In genomic region chr5:147410496-147411395, GRCh38 we compare ENCODE assay signal across 17 cellular contexts.
DNase-seq lines count a peak whose midpoint lies in the region; ATAC-seq and TF ChIP-seq lines count a peak whose summit lies in the region.
"Had no signal": no experiment of that assay in that cellular context is flagged by ENCODE, and none has a peak within 500 bp of the region (broad histone marks: within the 10 kb centered on the region; RNA-seq: fewer than 3 reads in every experiment).

No MANE protein-coding gene starts in this region.

- no TSS peak for BruUV-seq in IMR-90 (replicated peaks; lab: Mats Ljungman, UMichigan)

- H2AK9ac ChIP-seq in IMR-90 (replicated peaks; ENCODE audit: low read depth, low read length, poor library complexity) = no peak overlapping the region

- POLR2A ChIA-PET in IMR-90 (lab: Charles Lee; ENCODE audit: unreplicated experiment) = no interaction called here

- H3K4me1 ChIP-seq in IMR-90 (ENCODE audit: control insufficient read depth, insufficient read depth, low read length) = peaks cover 7% of the 10 kb centered on the region
- H3K4me1 ChIP-seq in esophagus (ENCODE audit: control insufficient read depth in 2 of 2, insufficient read depth in 2 of 2, low read length in 1 of 2) = no peaks in the 10 kb centered on the region
- peaks cover 13% of the 10 kb centered on the region for H3K4me1 ChIP-seq in smooth muscle cell (ENCODE audit: low read depth)

- peak overlapping the region; percentile 5; the same call in 1 of the 2 replicates for H2AK5ac ChIP-seq in IMR-90 (ENCODE audit: low read depth, low read length)

- peak overlapping the region; percentile 34; the same call in 1 of the 2 replicates for H3K27ac ChIP-seq in IMR-90 (ENCODE audit: insufficient read depth, low read length)
- peak overlapping the region; percentile 25 to 41 for H3K27ac ChIP-seq in esophagus (ENCODE audit: low read depth in 2 of 2, low read length in 1 of 2)
- H3K27ac ChIP-seq in smooth muscle cell (ENCODE audit: low read depth) = peak overlapping the region; percentile 50

- no peak for TF ChIP-seq POLR2A in IMR-90 (IDR thresholded peaks at IDR 0.05; ENCODE audit: low read depth, low read length)

- peaks cover 10% of the 10 kb centered on the region for H3K4me1 Mint-ChIP-seq in mesothelial cell of epicardium

- H3K23ac ChIP-seq in IMR-90 (ENCODE audit: low read depth, low read length) = no peak overlapping the region

- no peak overlapping the region for H4K91ac ChIP-seq in IMR-90 (ENCODE audit: insufficient read depth, low read depth, low read length)

- H2BK120ac ChIP-seq in IMR-90 (ENCODE audit: low read depth, low read length) = no peak overlapping the region

- H3K9ac ChIP-seq in IMR-90 (ENCODE audit: low read depth, low read length) (no peak overlapping the region), smooth muscle cell (ENCODE audit: low read depth) (no peak overlapping the region)

- H4K20me1 ChIP-seq in IMR-90 (ENCODE audit: insufficient read depth, low read length) (no peaks in the 10 kb centered on the region), smooth muscle cell (ENCODE audit: low read depth) (no peaks in the 10 kb centered on the region)

- no peak for TF ChIP-seq RAD21 in IMR-90 (IDR thresholded peaks at IDR 0.05; ENCODE audit: low read length)

- H2BK15ac ChIP-seq in IMR-90 (ENCODE audit: low read depth, low read length) = no peak overlapping the region

- H3K9me3 ChIP-seq in IMR-90 (ENCODE audit: control insufficient read depth, insufficient read depth, low read length) = no peaks in the 10 kb centered on the region
- no peaks in the 10 kb centered on the region for H3K9me3 ChIP-seq in esophagus (ENCODE audit: control insufficient read depth in 2 of 2, insufficient read depth in 1 of 2, low read depth in 1 of 2, low read length in 1 of 2)
- H3K9me3 ChIP-seq in smooth muscle cell (replicated peaks; ENCODE audit: low read depth) = no peaks in the 10 kb centered on the region

- intact Hi-C loops in IMR-90 (cut with micrococcal nuclease) = no loop called here
- intact Hi-C loops in posterior cingulate gyrus (cut with DNase I) = no loop called here

- dilution Hi-C loops in IMR-90 (cut with HindIII; ENCODE audit: low sequenced_read_pairs, unreplicated experiment) = no loop called here

- peaks cover 14% of the 10 kb centered on the region for H3F3A ChIP-seq in smooth muscle cell (ENCODE audit: low read depth)

- H3K36me3 Mint-ChIP-seq in mesothelial cell of epicardium = peaks cover 64% of the 10 kb centered on the region

- peaks cover 0 to 13% of the 10 kb centered on the region in 2 experiments; a peak in 2 of 4 replicates for H3K79me1 ChIP-seq in IMR-90 (ENCODE audit: low read depth in 1 of 2, low read length in 2 of 2)

- H3K9me3 Mint-ChIP-seq in mesothelial cell of epicardium = no peaks in the 10 kb centered on the region
- H3K9me3 Mint-ChIP-seq: T-helper 1 cell treated with Interleukin-12 subunit alpha and Interleukin-12 subunit beta and Interleukin-4 antibody, amounts not matched to agents 30 μg/mL and 1 μg/mL, for 36 hours had no signal

- H3K27ac Mint-ChIP-seq in mesothelial cell of epicardium = peak overlapping the region; percentile 23
- H3K27ac Mint-ChIP-seq: T-helper 1 cell treated with Interleukin-12 subunit alpha and Interleukin-12 subunit beta and Interleukin-4 antibody, amounts not matched to agents 30 μg/mL and 1 μg/mL, for 36 hours had no signal

- DNase-seq in IMR-90 (no peak), mesothelial cell of epicardium (ENCODE audit: low spot score in 2 of 2, unreplicated experiment in 2 of 2) (no peak), smooth muscle cell (lab: John Stamatoyannopoulos, UW; ENCODE audit: unreplicated experiment) (no peak), anterior cingulate cortex (lab: John Stamatoyannopoulos, UW) (no peak), posterior cingulate gyrus (no peak), NCI-H187 treated with DMSO at 0.1 percent for 48 hours (lab: John Stamatoyannopoulos, UW) (no peak), activated gamma-delta T cell treated with Interleukin-2 at 50 U/mL for 16 hours (no peak)
- DNase-seq: activated CD4-positive, CD25-positive, alpha-beta regulatory T cell treated with anti-CD3 and anti-CD28 coated beads, Interleukin-2, amount 50 U/mL, for 72 hours; activated naive CD4-positive, alpha-beta T cell; effector CD4-positive, alpha-beta T cell; foreskin fibroblast; mammary epithelial cell; NCI-H2081; NCI-H748 treated with DMSO at 0.1 percent for 48 hours; nucleus accumbens had no signal

- H3K36me3 ChIP-seq in IMR-90 (ENCODE audit: control insufficient read depth, insufficient read depth, low read length) = peaks cover 11% of the 10 kb centered on the region
- peaks cover 3 to 6% of the 10 kb centered on the region in 2 donors for H3K36me3 ChIP-seq in esophagus (ENCODE audit: control insufficient read depth in 2 of 2, insufficient read depth in 2 of 2, low read length in 1 of 2)
- H3K36me3 ChIP-seq in smooth muscle cell (ENCODE audit: low read depth) = no peaks in the 10 kb centered on the region

- H3K27me3 ChIP-seq in IMR-90 (ENCODE audit: control insufficient read depth, insufficient read depth, low read length) (no peaks in the 10 kb centered on the region), esophagus (ENCODE audit: control insufficient read depth in 1 of 2, insufficient read depth in 2 of 2, low read length in 2 of 2) (no peaks in the 10 kb centered on the region), smooth muscle cell (ENCODE audit: low read depth) (no peaks in the 10 kb centered on the region)

- no peak overlapping the region for H3K4me2 ChIP-seq in IMR-90 (ENCODE audit: low read depth, low read length)
- no peak overlapping the region for H3K4me2 ChIP-seq in smooth muscle cell

- no peak overlapping the region for H2BK5ac ChIP-seq in IMR-90 (ENCODE audit: low read depth, low read length, poor library complexity, severe bottlenecking)

- TF ChIP-seq CTCF in IMR-90 (conservative IDR thresholded peaks at IDR 0.05; ENCODE audit: low read depth, low read length) (no peak), mesothelial cell of epicardium (IDR thresholded peaks at IDR 0.05; ENCODE audit: unreplicated experiment) (no peak), smooth muscle cell (IDR thresholded peaks at IDR 0.05; ENCODE audit: borderline replicate concordance, insufficient read depth, poor library complexity, severe bottlenecking) (no peak)

- no peak overlapping the region for H3K4me3 Mint-ChIP-seq in mesothelial cell of epicardium
- H3K4me3 Mint-ChIP-seq: T-helper 1 cell treated with Interleukin-12 subunit alpha and Interleukin-12 subunit beta and Interleukin-4 antibody, amounts not matched to agents 30 μg/mL and 1 μg/mL, for 36 hours had no signal

- CTCF ChIA-PET in IMR-90 (lab: Yijun Ruan, JAX) = no interaction called here

- 60% methylated on average over 1 of the region's 8 CpGs; no CpG with 5 or more reads in 1 of the 2 experiments for WGBS in IMR-90 (ENCODE audit: extremely low coverage in 2 of 2, insufficient read length in 1 of 2), 2 experiments
- 65 to 69% methylated on average over 8 of the region's 8 CpGs for WGBS in esophagus, 2 donors
- WGBS in smooth muscle cell (ENCODE audit: low lambda C conversion rate) = 72% methylated on average over 8 of the region's 8 CpGs

- no peak overlapping the region for H2BK20ac ChIP-seq in IMR-90 (ENCODE audit: low read depth, low read length)

- in situ Hi-C loops in IMR-90 (cut with MboI; ENCODE audit: low sequenced_read_pairs) = no loop called here

- H3K14ac ChIP-seq in IMR-90 (replicated peaks; ENCODE audit: low read depth, low read length) = no peak overlapping the region; the same call in 1 of the 2 replicates

- peak overlapping the region; percentile 28; the same call in 1 of the 2 replicates for H3K18ac ChIP-seq in IMR-90 (ENCODE audit: low read depth, low read length)

- H3K4ac ChIP-seq in IMR-90 (ENCODE audit: low read depth, low read length) = 0 out of 2 replicates have a peak overlapping the region, but pooled peaks have one; percentile 1

- ATAC-seq in IMR-90 (ENCODE audit: low read depth) = no peak

- H4K8ac ChIP-seq in IMR-90 (ENCODE audit: low read depth in 2 of 2, low read length in 2 of 2) = no peak overlapping the region

- no peaks in the 10 kb centered on the region for H3K27me3 Mint-ChIP-seq in mesothelial cell of epicardium (ENCODE audit: low read depth)

- no peak overlapping the region for H2AFZ ChIP-seq in IMR-90 (replicated peaks; ENCODE audit: low read length, poor library complexity)
- no peak overlapping the region for H2AFZ ChIP-seq in smooth muscle cell (ENCODE audit: low read depth)

- no peaks in the 10 kb centered on the region for H3K79me2 ChIP-seq in smooth muscle cell (ENCODE audit: low read depth)

- H3K4me3 ChIP-seq in IMR-90 (ENCODE audit: insufficient read depth, low read depth, low read length) (no peak overlapping the region), esophagus (ENCODE audit: low read depth in 1 of 2, low read length in 2 of 2) (no peak overlapping the region), smooth muscle cell (no peak overlapping the region)

- peaks cover 17% of the 10 kb centered on the region for H3K9me1 ChIP-seq in IMR-90 (ENCODE audit: insufficient read depth, low read length)

- peak overlapping the region; percentile 12; the same call in 1 of the 2 replicates for H4K5ac ChIP-seq in IMR-90 (ENCODE audit: low read depth, low read length)

- no peak overlapping the region for H3K56ac ChIP-seq in IMR-90 (ENCODE audit: extremely low read depth, insufficient read depth, low read length)

TF ChIP-seq in IMR-90, 13 proteins besides CTCF, POLR2A, EP300 and RAD21:
- TF ChIP-seq, protein P1, sequence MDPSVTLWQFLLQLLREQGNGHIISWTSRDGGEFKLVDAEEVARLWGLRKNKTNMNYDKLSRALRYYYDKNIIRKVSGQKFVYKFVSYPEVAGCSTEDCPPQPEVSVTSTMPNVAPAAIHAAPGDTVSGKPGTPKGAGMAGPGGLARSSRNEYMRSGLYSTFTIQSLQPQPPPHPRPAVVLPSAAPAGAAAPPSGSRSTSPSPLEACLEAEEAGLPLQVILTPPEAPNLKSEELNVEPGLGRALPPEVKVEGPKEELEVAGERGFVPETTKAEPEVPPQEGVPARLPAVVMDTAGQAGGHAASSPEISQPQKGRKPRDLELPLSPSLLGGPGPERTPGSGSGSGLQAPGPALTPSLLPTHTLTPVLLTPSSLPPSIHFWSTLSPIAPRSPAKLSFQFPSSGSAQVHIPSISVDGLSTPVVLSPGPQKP (IDR thresholded peaks at IDR 0.05; ENCODE audit: borderline replicate concordance, low read depth, low read length) = no peak
- TF ChIP-seq CHD1 (IDR thresholded peaks at IDR 0.05; ENCODE audit: low read depth, low read length) (no peak), MAFK (IDR thresholded peaks at IDR 0.05; ENCODE audit: low read depth, low read length) (no peak), FOS (IDR thresholded peaks at IDR 0.05; ENCODE audit: low read depth, low read length) (no peak)
